16 cellular contexts compared by ENCODE assay signal in genomic region chr17:75552847-75553552, GRCh38. TPM values are rescaled to one million over a fixed set of nuclear protein-coding genes. Genes with fewer than 3 reads are reported as not detected.
DNase-seq lines count a peak whose midpoint lies in the region; ATAC-seq, FAIRE-seq and TF ChIP-seq lines count a peak whose summit lies in the region.
"Had no signal": no experiment of that assay in that cellular context is flagged by ENCODE, and none has a peak within 500 bp of the region (broad histone marks: within the 10 kb centered on the region; RNA-seq: fewer than 3 reads in every experiment).

No MANE protein-coding gene starts in this region.

- H3K4me1 ChIP-seq in HEK293 (ENCODE audit: control insufficient read depth, insufficient read depth, low read length): peaks cover 15% of the 10 kb centered on the region; the same call in 1 of the 2 replicates
- H3K4me1 ChIP-seq in gastroesophageal sphincter: peaks cover 0 to 12% (median 0%) of the 10 kb centered on the region in 3 donors
- peaks cover 8 to 43% (median 13%) of the 10 kb centered on the region in 3 donors for H3K4me1 ChIP-seq in esophagus squamous epithelium
- peaks cover 0 to 14% (median 11%) of the 10 kb centered on the region in 4 donors for H3K4me1 ChIP-seq in esophagus muscularis mucosa
- H3K4me1 ChIP-seq: HAP-1 had no signal

- H3K4me3 ChIP-seq in HEK293 (ENCODE audit: low read depth, low read length) (no peak overlapping the region), gastroesophageal sphincter (no peak overlapping the region), esophagus squamous epithelium (no peak overlapping the region), esophagus muscularis mucosa (no peak overlapping the region)
- H3K4me3 ChIP-seq: HAP-1, left lung had no signal

- no peak for FAIRE-seq in RCC 7860 (lab: Jason Lieb, UNC)

- H3K36me3 Mint-ChIP-seq in progenitor cell of endocrine pancreas (ENCODE audit: insufficient read depth): peaks cover 6% of the 10 kb centered on the region

- H3K36me3 ChIP-seq in HEK293 (ENCODE audit: control insufficient read depth in 2 of 2, insufficient read depth in 1 of 2, low read length in 2 of 2) (no peaks in the 10 kb centered on the region), gastroesophageal sphincter (no peaks in the 10 kb centered on the region), esophagus squamous epithelium (peaks cover 0 to 29% (median 0%) of the 10 kb centered on the region in 3 donors), esophagus muscularis mucosa (no peaks in the 10 kb centered on the region)
- H3K36me3 ChIP-seq: HAP-1, left lung, neutrophil had no signal

- TF ChIP-seq POLR2A in gastroesophageal sphincter (IDR thresholded peaks at IDR 0.05) (no peak), esophagus squamous epithelium (IDR thresholded peaks at IDR 0.05) (no peak), esophagus muscularis mucosa (IDR thresholded peaks at IDR 0.05; ENCODE audit: low read depth) (no peak)

- peak overlapping the region; percentile 90 for H3K27ac Mint-ChIP-seq in progenitor cell of endocrine pancreas
- H3K27ac Mint-ChIP-seq: activated CD4-positive, alpha-beta T cell treated with anti-CD3 and anti-CD28 coated beads, Interleukin-2, amount 10 ng/mL, durations not matched to agents 7 days and 5 days; activated T-helper 1 cell treated with anti-CD3 and anti-CD28 coated beads, Interleukin-12 subunit alpha, Interleukin-12 subunit beta, Interleukin-2, Interleukin-4 antibody, amounts not matched to agents 30 ng/mL and 10 ng/mL and 1 ng/mL, durations not matched to agents 14 hours and 24 hours and 36 hours; CD8-positive, alpha-beta T cell; effector memory CD8-positive, alpha-beta T cell had no signal

- no peak overlapping the region for H3K27ac ChIP-seq in HEK293 (ENCODE audit: extremely low read depth, low read depth, low read length)
- no peak overlapping the region for H3K27ac ChIP-seq in gastroesophageal sphincter
- H3K27ac ChIP-seq in esophagus squamous epithelium: no peak overlapping the region
- no peak overlapping the region for H3K27ac ChIP-seq in esophagus muscularis mucosa (replicated peaks in 1 of 4)
- H3K27ac ChIP-seq: neutrophil had no signal

- H3K4me3 Mint-ChIP-seq in progenitor cell of endocrine pancreas (ENCODE audit: low read depth): no peak overlapping the region
- H3K4me3 Mint-ChIP-seq: activated CD4-positive, alpha-beta T cell treated with anti-CD3 and anti-CD28 coated beads, Interleukin-2, amount 10 ng/mL, durations not matched to agents 7 days and 5 days; activated T-helper 1 cell treated with anti-CD3 and anti-CD28 coated beads, Interleukin-12 subunit alpha, Interleukin-12 subunit beta, Interleukin-2, Interleukin-4 antibody, amounts not matched to agents 30 ng/mL and 10 ng/mL and 1 ng/mL, durations not matched to agents 14 hours and 24 hours and 36 hours; CD8-positive, alpha-beta T cell; effector memory CD8-positive, alpha-beta T cell had no signal

- POLR2A ChIA-PET in HEK293 (lab: Yijun Ruan, JAX): interaction anchor here (0.7 to 1.1 kb wide), 3 partner anchors 10 to 28 kb away, joined by 3 to 5 read pairs (median 5); no protein-coding TSS in a partner anchor

- H3K9me3 ChIP-seq in HEK293 (ENCODE audit: control insufficient read depth, insufficient read depth, low read depth, low read length): no peaks in the 10 kb centered on the region
- H3K9me3 ChIP-seq in gastroesophageal sphincter: no peaks in the 10 kb centered on the region
- no peaks in the 10 kb centered on the region for H3K9me3 ChIP-seq in esophagus squamous epithelium
- H3K9me3 ChIP-seq in esophagus muscularis mucosa: no peaks in the 10 kb centered on the region
- H3K9me3 ChIP-seq: HAP-1, left lung, neutrophil had no signal

- H3K27me3 ChIP-seq in gastroesophageal sphincter (no peaks in the 10 kb centered on the region), esophagus squamous epithelium (no peaks in the 10 kb centered on the region), esophagus muscularis mucosa (no peaks in the 10 kb centered on the region)
- H3K27me3 ChIP-seq: left lung, neutrophil had no signal

- H3K4me1 Mint-ChIP-seq in progenitor cell of endocrine pancreas (ENCODE audit: low read depth): peaks cover 44% of the 10 kb centered on the region

- TF ChIP-seq CTCF in HEK293 (tag by site-specific recombination; IDR thresholded peaks at IDR 0.05) (no peak), gastroesophageal sphincter (IDR thresholded peaks at IDR 0.05) (no peak), progenitor cell of endocrine pancreas (IDR thresholded peaks at IDR 0.05; ENCODE audit: unreplicated experiment) (no peak), esophagus squamous epithelium (IDR thresholded peaks at IDR 0.05) (no peak), esophagus muscularis mucosa (IDR thresholded peaks at IDR 0.05) (no peak)

- intact Hi-C loops in esophagus squamous epithelium (cut with DNase I) (no loop called here), esophagus muscularis mucosa (cut with DNase I) (no loop called here)

- no peaks in the 10 kb centered on the region for H3K27me3 Mint-ChIP-seq in progenitor cell of endocrine pancreas
- H3K27me3 Mint-ChIP-seq: activated CD4-positive, alpha-beta T cell treated with anti-CD3 and anti-CD28 coated beads, Interleukin-2, amount 10 ng/mL, durations not matched to agents 7 days and 5 days; effector memory CD8-positive, alpha-beta T cell had no signal

- peak; percentile 11 for DNase-seq in RCC 7860 (ENCODE audit: low spot score)
- DNase-seq in progenitor cell of endocrine pancreas (ENCODE audit: low spot score, unreplicated experiment): no peak
- DNase-seq in esophagus squamous epithelium (lab: John Stamatoyannopoulos, UW): no peak
- DNase-seq in NCI-H524 treated with DMSO at 0.1 percent for 48 hours (lab: John Stamatoyannopoulos, UW): no peak
- no peak for DNase-seq in esophagus muscularis mucosa (ENCODE audit: extremely low spot score)
- DNase-seq: activated CD4-positive, alpha-beta T cell treated with anti-CD3 and anti-CD28 coated beads, Interleukin-2, amount 10 ng/mL, durations not matched to agents 7 days and 5 days; CD8-positive, alpha-beta T cell; effector memory CD8-positive, alpha-beta T cell; left lung; NCI-H2171 treated with DMSO at 0.1 percent for 48 hours had no signal

- H3K9me3 Mint-ChIP-seq in progenitor cell of endocrine pancreas (ENCODE audit: low read depth): no peaks in the 10 kb centered on the region
- H3K9me3 Mint-ChIP-seq: activated CD4-positive, alpha-beta T cell treated with anti-CD3 and anti-CD28 coated beads, Interleukin-2, amount 10 ng/mL, durations not matched to agents 7 days and 5 days; activated T-helper 1 cell treated with anti-CD3 and anti-CD28 coated beads, Interleukin-12 subunit alpha, Interleukin-12 subunit beta, Interleukin-2, Interleukin-4 antibody, amounts not matched to agents 30 ng/mL and 10 ng/mL and 1 ng/mL, durations not matched to agents 14 hours and 24 hours and 36 hours; CD8-positive, alpha-beta T cell; effector memory CD8-positive, alpha-beta T cell had no signal

- TF ChIP-seq EP300 in gastroesophageal sphincter (IDR thresholded peaks at IDR 0.05) (no peak), esophagus muscularis mucosa (IDR thresholded peaks at IDR 0.05) (no peak)

- CTCF ChIA-PET in HEK293 (lab: Yijun Ruan, JAX): interaction anchor here (0.6 to 2.5 kb wide), 7 partner anchors 10 to 230 kb away, joined by 3 to 12 read pairs (median 4); partner anchors contain the start of gene SMIM5

- ATAC-seq in gastroesophageal sphincter (peak; percentile 8), HG02970 (IDR thresholded peaks at IDR 0.05; ENCODE audit: low FRiP score, unreplicated experiment) (no peak)
- ATAC-seq: CD8-positive, alpha-beta T cell; effector memory CD8-positive, alpha-beta T cell; left lung had no signal

- WGBS in gastroesophageal sphincter (ENCODE audit: low coverage in 1 of 2), 2 donors: 68% methylated on average over 4 of the region's 8 CpGs; no CpG with 5 or more reads in 1 of the 2 donors
- 77 to 100% methylated on average over 1 to 3 of the region's 8 CpGs for WGBS in esophagus squamous epithelium, 2 donors
- WGBS in esophagus muscularis mucosa: 64% methylated on average over 3 of the region's 8 CpGs

TF ChIP-seq in HEK293, 187 proteins besides CTCF, POLR2A, EP300 and RAD21:
- TF ChIP-seq ZNF341 (tag by site-specific recombination; IDR thresholded peaks at IDR 0.05; ENCODE audit: low read depth) (peak; percentile 40; the same call in 1 of the 2 replicates), ZNF473 (tag by site-specific recombination; IDR thresholded peaks at IDR 0.05) (no peak), TRIM28 (IDR thresholded peaks at IDR 0.05; ENCODE audit: borderline replicate concordance, low read length) (no peak), GLI2 (tag by site-specific recombination; IDR thresholded peaks at IDR 0.05; ENCODE audit: borderline replicate concordance, low read depth) (no peak), PRDM1 (tag by site-specific recombination; IDR thresholded peaks at IDR 0.05) (no peak), WT1 (tag by site-specific recombination; IDR thresholded peaks at IDR 0.05) (no peak)

RNA-seq across cellular contexts. Expression of gene LLGL2, which starts 27.5 kb away (rescaled TPM):
- 1 to 10 TPM; 2.3 to 7.9 (median 5.8) TPM for total RNA-seq in gastroesophageal sphincter
- 232 and 235 TPM in 2 replicates for total RNA-seq in progenitor cell of endocrine pancreas
- 100 to 1,000 TPM in 1 of 4 donors, 10 to 100 TPM in 3; 40.0 to 101 (median 67.3) TPM for total RNA-seq in esophagus squamous epithelium
- total RNA-seq in esophagus muscularis mucosa: 10 to 100 TPM in 2 of 4 donors, 1 to 10 TPM in 2; 6.1 to 12.3 (median 9.1) TPM

RNA-seq across cellular contexts. Expression of gene MYO15B, which starts 34.6 kb away (rescaled TPM):
- total RNA-seq in gastroesophageal sphincter: 10 to 100 TPM; 10.7 to 76.1 (median 50.8) TPM
- 336 and 337 TPM in 2 replicates for total RNA-seq in progenitor cell of endocrine pancreas
- total RNA-seq in esophagus squamous epithelium: 10 to 100 TPM in 2 of 4 donors, 1 to 10 TPM in 2; 6.3 to 60.7 (median 10.4) TPM
- total RNA-seq in esophagus muscularis mucosa: 10 to 100 TPM; 34.5 to 61.9 (median 43.4) TPM

RNA-seq across cellular contexts. Expression of gene TSEN54, which starts 36.7 kb away (rescaled TPM):
- 10 to 100 TPM; 15.8 to 26.5 (median 17.1) TPM for total RNA-seq in gastroesophageal sphincter
- 56.0 and 56.4 TPM in 2 replicates for total RNA-seq in progenitor cell of endocrine pancreas
- total RNA-seq in esophagus squamous epithelium: 10 to 100 TPM; 18.3 to 33.2 (median 23.1) TPM
- total RNA-seq in esophagus muscularis mucosa: 10 to 100 TPM; 14.5 to 32.1 (median 24.1) TPM

RNA-seq across cellular contexts. Expression of gene CASKIN2, which starts 37.7 kb away (rescaled TPM):
- total RNA-seq in gastroesophageal sphincter (10 to 100 TPM; 13.7 to 46.0 (median 15.6) TPM), progenitor cell of endocrine pancreas (47.6 and 50.6 TPM in 2 replicates), esophagus squamous epithelium (10 to 100 TPM in 3 of 4 donors, 1 to 10 TPM in 1; 9.5 to 12.2 (median 10.4) TPM), esophagus muscularis mucosa (10 to 100 TPM; 16.2 to 43.5 (median 35.5) TPM)
